In the genomic region with DNA sequence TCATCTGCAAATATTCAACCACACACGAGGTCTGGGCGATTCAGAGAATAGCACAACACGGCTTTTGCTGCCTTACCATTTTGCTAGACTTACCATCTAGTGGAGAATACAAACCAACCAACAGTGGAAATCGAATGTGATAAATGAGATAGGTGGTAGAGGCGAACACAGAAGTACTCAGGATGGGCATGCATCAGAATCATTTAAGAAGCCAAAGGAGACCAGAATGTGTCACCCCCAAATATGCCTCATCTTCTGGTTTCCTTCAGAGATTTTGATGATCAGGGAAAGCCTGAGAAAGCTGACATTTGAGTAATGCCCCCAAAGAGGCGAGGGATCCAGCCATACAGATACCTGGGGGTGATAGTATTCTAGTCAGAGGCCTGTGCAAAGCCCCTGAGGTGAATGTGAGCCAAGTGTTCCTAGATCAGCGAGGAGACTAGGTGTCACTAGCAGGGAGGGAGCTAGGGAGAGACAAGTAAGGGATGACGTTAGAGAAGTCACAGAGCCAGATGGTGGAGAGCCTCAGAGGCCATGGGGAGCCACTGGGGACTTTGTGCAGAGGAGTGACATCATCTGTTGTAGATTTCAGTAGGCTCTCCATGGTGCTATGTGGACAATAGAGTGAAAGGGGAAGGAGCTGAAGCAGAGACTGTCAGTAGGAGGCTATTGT, we compare ENCODE assay signal across 1 cellular context.
TF ChIP-seq lines count a peak whose summit lies in the region.

No MANE protein-coding gene starts in this region.

TF ChIP-seq in HCT116, 20 proteins besides CTCF, POLR2A, EP300 and RAD21 (continued from another document):
- TF ChIP-seq, protein P1, sequence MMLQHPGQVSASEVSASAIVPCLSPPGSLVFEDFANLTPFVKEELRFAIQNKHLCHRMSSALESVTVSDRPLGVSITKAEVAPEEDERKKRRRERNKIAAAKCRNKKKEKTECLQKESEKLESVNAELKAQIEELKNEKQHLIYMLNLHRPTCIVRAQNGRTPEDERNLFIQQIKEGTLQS (IDR thresholded peaks at IDR 0.05) = no peak
- TF ChIP-seq CBX3 (IDR thresholded peaks at IDR 0.05; ENCODE audit: low read depth) = no peak
- TF ChIP-seq SRF (IDR thresholded peaks at IDR 0.05; ENCODE audit: low read depth) = no peak
- TF ChIP-seq, protein P2, sequence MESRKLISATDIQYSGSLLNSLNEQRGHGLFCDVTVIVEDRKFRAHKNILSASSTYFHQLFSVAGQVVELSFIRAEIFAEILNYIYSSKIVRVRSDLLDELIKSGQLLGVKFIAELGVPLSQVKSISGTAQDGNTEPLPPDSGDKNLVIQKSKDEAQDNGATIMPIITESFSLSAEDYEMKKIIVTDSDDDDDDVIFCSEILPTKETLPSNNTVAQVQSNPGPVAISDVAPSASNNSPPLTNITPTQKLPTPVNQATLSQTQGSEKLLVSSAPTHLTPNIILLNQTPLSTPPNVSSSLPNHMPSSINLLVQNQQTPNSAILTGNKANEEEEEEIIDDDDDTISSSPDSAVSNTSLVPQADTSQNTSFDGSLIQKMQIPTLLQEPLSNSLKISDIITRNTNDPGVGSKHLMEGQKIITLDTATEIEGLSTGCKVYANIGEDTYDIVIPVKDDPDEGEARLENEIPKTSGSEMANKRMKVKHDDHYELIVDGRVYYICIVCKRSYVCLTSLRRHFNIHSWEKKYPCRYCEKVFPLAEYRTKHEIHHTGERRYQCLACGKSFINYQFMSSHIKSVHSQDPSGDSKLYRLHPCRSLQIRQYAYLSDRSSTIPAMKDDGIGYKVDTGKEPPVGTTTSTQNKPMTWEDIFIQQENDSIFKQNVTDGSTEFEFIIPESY (IDR thresholded peaks at IDR 0.05; ENCODE audit: extremely low read depth, insufficient replicate concordance, low read length) = no peak
- TF ChIP-seq EGR1 (IDR thresholded peaks at IDR 0.05; ENCODE audit: low read depth) = no peak
- no peak for TF ChIP-seq EZH2 (IDR thresholded peaks at IDR 0.05)
- no peak for TF ChIP-seq SIN3A (IDR thresholded peaks at IDR 0.05; ENCODE audit: low read depth)
- no peak for TF ChIP-seq CEBPB (IDR thresholded peaks at IDR 0.05; ENCODE audit: low read depth)
